15 cellular contexts compared by ENCODE assay signal in the genomic region with DNA sequence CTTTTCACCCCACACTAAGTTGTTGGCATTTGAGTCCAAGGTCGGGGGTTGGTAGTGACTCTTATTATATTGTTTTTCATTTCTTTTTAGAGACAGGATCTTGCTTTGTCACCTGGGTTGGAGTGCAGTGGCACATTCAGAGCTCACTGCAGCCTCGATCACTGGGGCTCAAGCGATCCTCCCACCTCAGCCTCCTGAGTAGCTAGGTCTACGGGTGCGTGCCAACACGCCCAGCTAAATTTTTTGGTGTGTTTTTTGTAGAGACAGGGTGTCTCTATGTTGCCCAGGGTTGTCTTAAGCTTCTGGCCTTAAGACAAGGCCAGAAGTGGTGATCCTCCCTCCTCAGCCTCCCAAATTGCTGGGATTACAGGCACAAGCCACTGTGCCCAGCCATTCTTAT. TPM values are rescaled to one million over a fixed set of nuclear protein-coding genes. Genes with fewer than 3 reads are reported as not detected.
A peak's percentile ranks its signal among the peaks of the same experiment; 100 is the strongest.
DNase-seq lines count a peak whose midpoint lies in the region; ATAC-seq and TF ChIP-seq lines count a peak whose summit lies in the region.
"Had no signal": no experiment of that assay in that cellular context is flagged by ENCODE, and none has a peak within 500 bp of the region (broad histone marks: within the 10 kb centered on the region; RNA-seq: fewer than 3 reads in every experiment).

No MANE protein-coding gene starts in this region.

- no peak overlapping the region for H2AK9ac ChIP-seq in IMR-90 (replicated peaks; ENCODE audit: low read depth, low read length, poor library complexity)

- no peak overlapping the region for H4K8ac ChIP-seq in IMR-90 (ENCODE audit: low read depth in 2 of 2, low read length in 2 of 2)

- POLR2A ChIA-PET in IMR-90 (lab: Charles Lee; ENCODE audit: unreplicated experiment) = no interaction called here

- 0 out of 2 replicates have a peak overlapping the region, but pooled peaks have one; percentile 43 for H2AK5ac ChIP-seq in IMR-90 (ENCODE audit: low read depth, low read length)

- ATAC-seq in IMR-90 (ENCODE audit: low read depth) = no peak
- no peak for ATAC-seq in RWPE2 (ENCODE audit: low read depth)
- ATAC-seq in left lobe of liver = no peak
- ATAC-seq in thoracic aorta (ENCODE audit: insufficient number of reproducible peaks, low FRiP score, low read depth) = no peak
- ATAC-seq in HG03469 (IDR thresholded peaks at IDR 0.05; ENCODE audit: unreplicated experiment) = no peak
- no peak for ATAC-seq in HG03095 (IDR thresholded peaks at IDR 0.05; ENCODE audit: unreplicated experiment)
- ATAC-seq in GM21447 (IDR thresholded peaks at IDR 0.05; ENCODE audit: unreplicated experiment) = no peak
- ATAC-seq: A549, GM23338 had no signal

- intact Hi-C loops in IMR-90 (cut with micrococcal nuclease) = no loop called here

- CTCF ChIA-PET in IMR-90 (lab: Yijun Ruan, JAX) = no interaction called here

- H3K4me1 ChIP-seq in IMR-90 (ENCODE audit: control insufficient read depth, insufficient read depth, low read length) (peaks cover 13% of the 10 kb centered on the region), RWPE2 (ENCODE audit: insufficient read depth, poor library complexity, severe bottlenecking) (peaks cover 17% of the 10 kb centered on the region), thoracic aorta (ENCODE audit: control insufficient read depth in 1 of 2, low read depth in 2 of 2) (peaks cover 15 to 37% of the 10 kb centered on the region in 2 donors)
- H3K4me1 ChIP-seq: BE2C had no signal

- no peak for TF ChIP-seq POLR2A in IMR-90 (IDR thresholded peaks at IDR 0.05; ENCODE audit: low read depth, low read length)

- TF ChIP-seq RAD21 in IMR-90 (IDR thresholded peaks at IDR 0.05; ENCODE audit: low read length) = no peak

- H3K36me3 ChIP-seq in IMR-90 (ENCODE audit: control insufficient read depth, insufficient read depth, low read length) (no peaks in the 10 kb centered on the region), RWPE2 (ENCODE audit: low read depth) (no peaks in the 10 kb centered on the region), thoracic aorta (no peaks in the 10 kb centered on the region)
- H3K36me3 ChIP-seq: BE2C had no signal

- H3K79me1 ChIP-seq in IMR-90 (ENCODE audit: low read depth in 1 of 2, low read length in 2 of 2) = no peaks in the 10 kb centered on the region

- DNase-seq in IMR-90 (no peak), RWPE2 (ENCODE audit: low spot score) (peak; percentile 58), left lobe of liver (ENCODE audit: low spot score) (peak; percentile 10), thoracic aorta (ENCODE audit: low spot score) (no peak)
- DNase-seq: BE2C; CD4-positive, alpha-beta memory T cell; DMS79 treated with DMSO at 0.1 percent for 48 hours; EL; H7 had no signal

- TF ChIP-seq CTCF in IMR-90 (conservative IDR thresholded peaks at IDR 0.05; ENCODE audit: low read depth, low read length) (no peak), RWPE2 (IDR thresholded peaks at IDR 0.05; ENCODE audit: poor library complexity, severe bottlenecking) (no peak), thoracic aorta (IDR thresholded peaks at IDR 0.05) (no peak)

- H2BK5ac ChIP-seq in IMR-90 (ENCODE audit: low read depth, low read length, poor library complexity, severe bottlenecking) = no peak overlapping the region

- H4K5ac ChIP-seq in IMR-90 (ENCODE audit: low read depth, low read length) = no peak overlapping the region

- H3K4me3 ChIP-seq in IMR-90 (ENCODE audit: insufficient read depth, low read depth, low read length) = no peak overlapping the region
- no peak overlapping the region for H3K4me3 ChIP-seq in RWPE2 (ENCODE audit: severe bottlenecking)
- no peak overlapping the region for H3K4me3 ChIP-seq in thoracic aorta
- H3K4me3 ChIP-seq: A549, GM23338 had no signal

- H2AFZ ChIP-seq in IMR-90 (replicated peaks; ENCODE audit: low read length, poor library complexity) = no peak overlapping the region
- H2AFZ ChIP-seq: GM23338 had no signal

- H3K27me3 ChIP-seq in IMR-90 (ENCODE audit: control insufficient read depth, insufficient read depth, low read length) (no peaks in the 10 kb centered on the region), RWPE2 (ENCODE audit: insufficient read depth, poor library complexity, severe bottlenecking) (no peaks in the 10 kb centered on the region), thoracic aorta (replicated peaks; ENCODE audit: insufficient read depth) (no peaks in the 10 kb centered on the region)
- H3K27me3 ChIP-seq: BE2C had no signal

- peaks cover 7% of the 10 kb centered on the region; the same call in 1 of the 2 replicates for H3K9me1 ChIP-seq in IMR-90 (ENCODE audit: insufficient read depth, low read length)

- H3K23ac ChIP-seq in IMR-90 (ENCODE audit: low read depth, low read length) = no peak overlapping the region

- H3K14ac ChIP-seq in IMR-90 (replicated peaks; ENCODE audit: low read depth, low read length) = no peak overlapping the region

- no peak overlapping the region for H3K56ac ChIP-seq in IMR-90 (ENCODE audit: extremely low read depth, insufficient read depth, low read length)

- dilution Hi-C loops in IMR-90 (cut with HindIII; ENCODE audit: low sequenced_read_pairs, unreplicated experiment) = no loop called here

- H2BK20ac ChIP-seq in IMR-90 (ENCODE audit: low read depth, low read length) = no peak overlapping the region

- H3K9me3 ChIP-seq in IMR-90 (ENCODE audit: control insufficient read depth, insufficient read depth, low read length) = no peaks in the 10 kb centered on the region
- H3K9me3 ChIP-seq in RWPE2 (ENCODE audit: severe bottlenecking) = no peaks in the 10 kb centered on the region
- no peaks in the 10 kb centered on the region for H3K9me3 ChIP-seq in thoracic aorta
- H3K9me3 ChIP-seq: A549, BE2C had no signal

- H3K9ac ChIP-seq in IMR-90 (ENCODE audit: low read depth, low read length) = no peak overlapping the region

- in situ Hi-C loops in IMR-90 (cut with MboI; ENCODE audit: low sequenced_read_pairs) = no loop called here

- no peak overlapping the region for H3K4ac ChIP-seq in IMR-90 (ENCODE audit: low read depth, low read length)

- H2BK15ac ChIP-seq in IMR-90 (ENCODE audit: low read depth, low read length) = 0 out of 3 replicates have a peak overlapping the region, but pooled peaks have one; percentile 75

- H3K27ac ChIP-seq in IMR-90 (ENCODE audit: insufficient read depth, low read length) (no peak overlapping the region), RWPE2 (ENCODE audit: poor library complexity, severe bottlenecking) (no peak overlapping the region), thoracic aorta (peak overlapping the region; percentile 72 to 79)
- H3K27ac ChIP-seq: C4-2B had no signal

- no CpG with 5 or more reads among the region's 6 CpGs for WGBS in IMR-90 (ENCODE audit: extremely low coverage in 2 of 2, insufficient read length in 1 of 2), 2 experiments

- H4K91ac ChIP-seq in IMR-90 (ENCODE audit: insufficient read depth, low read depth, low read length) = no peak overlapping the region

- no TSS peak for BruUV-seq in IMR-90 (replicated peaks; lab: Mats Ljungman, UMichigan)

- no peak overlapping the region for H2BK120ac ChIP-seq in IMR-90 (ENCODE audit: low read depth, low read length)

- H4K20me1 ChIP-seq in IMR-90 (ENCODE audit: insufficient read depth, low read length) = no peaks in the 10 kb centered on the region

- no peak overlapping the region for H3K4me2 ChIP-seq in IMR-90 (ENCODE audit: low read depth, low read length)
- H3K4me2 ChIP-seq: A549, GM23338 had no signal

- H3K18ac ChIP-seq in IMR-90 (ENCODE audit: low read depth, low read length) = no peak overlapping the region

TF ChIP-seq in IMR-90, 13 proteins besides CTCF, POLR2A, EP300 and RAD21:
- TF ChIP-seq MAZ (IDR thresholded peaks at IDR 0.05; ENCODE audit: borderline replicate concordance, low read depth, low read length) (no peak), SMC3 (IDR thresholded peaks at IDR 0.05; ENCODE audit: low read depth, low read length) (no peak), NFE2L2 (IDR thresholded peaks at IDR 0.05; ENCODE audit: low read depth, low read length) (no peak), CHD1 (IDR thresholded peaks at IDR 0.05; ENCODE audit: low read depth, low read length) (no peak), RFX5 (IDR thresholded peaks at IDR 0.05; ENCODE audit: low read depth, low read length) (no peak)
- TF ChIP-seq, protein P1, sequence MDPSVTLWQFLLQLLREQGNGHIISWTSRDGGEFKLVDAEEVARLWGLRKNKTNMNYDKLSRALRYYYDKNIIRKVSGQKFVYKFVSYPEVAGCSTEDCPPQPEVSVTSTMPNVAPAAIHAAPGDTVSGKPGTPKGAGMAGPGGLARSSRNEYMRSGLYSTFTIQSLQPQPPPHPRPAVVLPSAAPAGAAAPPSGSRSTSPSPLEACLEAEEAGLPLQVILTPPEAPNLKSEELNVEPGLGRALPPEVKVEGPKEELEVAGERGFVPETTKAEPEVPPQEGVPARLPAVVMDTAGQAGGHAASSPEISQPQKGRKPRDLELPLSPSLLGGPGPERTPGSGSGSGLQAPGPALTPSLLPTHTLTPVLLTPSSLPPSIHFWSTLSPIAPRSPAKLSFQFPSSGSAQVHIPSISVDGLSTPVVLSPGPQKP (IDR thresholded peaks at IDR 0.05; ENCODE audit: borderline replicate concordance, low read depth, low read length) = no peak
- TF ChIP-seq, protein P2, sequence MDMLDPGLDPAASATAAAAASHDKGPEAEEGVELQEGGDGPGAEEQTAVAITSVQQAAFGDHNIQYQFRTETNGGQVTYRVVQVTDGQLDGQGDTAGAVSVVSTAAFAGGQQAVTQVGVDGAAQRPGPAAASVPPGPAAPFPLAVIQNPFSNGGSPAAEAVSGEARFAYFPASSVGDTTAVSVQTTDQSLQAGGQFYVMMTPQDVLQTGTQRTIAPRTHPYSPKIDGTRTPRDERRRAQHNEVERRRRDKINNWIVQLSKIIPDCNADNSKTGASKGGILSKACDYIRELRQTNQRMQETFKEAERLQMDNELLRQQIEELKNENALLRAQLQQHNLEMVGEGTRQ (IDR thresholded peaks at IDR 0.05; ENCODE audit: low read depth, low read length) = no peak
TF ChIP-seq in IMR-90: peak in this region for 0.

RNA-seq across cellular contexts. Expression of a gene that starts 25.1 kb away (rescaled TPM):
- total RNA-seq in IMR-90 (2012; rRNA removed) (237 and 268 TPM in 2 replicates), left lobe of liver (193 TPM), thoracic aorta (100 to 1,000 TPM; 371 to 755 TPM)
- 239 and 292 TPM in 2 replicates for polyA plus RNA-seq in IMR-90 (2012; rRNA removed)
- polyA plus RNA-seq in IMR-90 (2012; cell fraction: cytosol; rRNA removed) = 370 and 502 TPM in 2 replicates
- 218 and 328 TPM in 2 replicates for polyA plus RNA-seq in IMR-90 (2012; cell fraction: nucleus; rRNA removed; ENCODE audit: low replicate concordance)

Comparison
In these comparisons a context has a peak if more than half of its experiments do, and no peak if none do; other contexts are left out.
1. DNase-seq: peak in RWPE2 (single experiment) and left lobe of liver (single experiment); none in IMR-90 (single experiment) and thoracic aorta (single experiment).
2. H3K27ac ChIP-seq: peak in thoracic aorta (2 of 2); none in IMR-90 (single experiment) and RWPE2 (single experiment).